ENCODE assay signal across 26 cellular contexts in the genomic region with DNA sequence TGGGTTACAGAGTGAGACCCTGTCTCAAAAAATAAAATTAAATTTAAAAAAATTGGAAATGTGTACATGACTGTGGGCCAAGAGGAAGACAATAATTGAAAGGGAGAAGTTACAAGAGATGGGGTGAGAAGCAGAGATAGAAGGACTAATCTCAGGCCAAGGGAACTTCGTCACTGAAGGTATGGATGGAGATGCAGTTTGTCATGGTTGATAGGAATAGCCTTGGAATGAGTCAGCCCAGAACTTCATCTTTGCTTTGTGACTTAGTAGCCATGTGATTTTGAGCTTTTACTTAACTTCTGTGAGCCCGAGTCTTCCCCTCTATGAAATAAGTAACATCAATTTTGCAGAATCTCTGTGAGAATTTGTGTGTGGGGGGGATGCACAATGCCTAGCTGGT.
"Had no signal": no experiment of that assay in that cellular context is flagged by ENCODE, and none has a peak within 500 bp of the region (broad histone marks: within the 10 kb centered on the region; RNA-seq: fewer than 3 reads in every experiment).

No MANE protein-coding gene starts in this region.

- H3K27me3 ChIP-seq: breast epithelium, esophagus muscularis mucosa, tibial artery, upper lobe of right lung had no signal

- H3K9me3 ChIP-seq: breast epithelium, esophagus muscularis mucosa, left ventricle myocardium inferior, suprapubic skin, tibial artery, upper lobe of right lung had no signal

- ATAC-seq: foreskin keratinocyte; natural killer cell; right cardiac atrium; stimulated activated naive B cell treated with anti-CD40 and anti-IgM and Interleukin-4, amounts not matched to agents 10 μg/mL and 1 μg/mL and 100 μg/mL, for 72 hours; upper lobe of right lung had no signal

- H3K27ac ChIP-seq: breast epithelium, esophagus muscularis mucosa, foreskin keratinocyte, hepatocyte, left ventricle myocardium inferior, suprapubic skin, tibial artery, upper lobe of right lung, VCaP had no signal

- H3K4me2 ChIP-seq: hepatocyte had no signal

- H3K4me3 ChIP-seq: breast epithelium, esophagus muscularis mucosa, hepatocyte, left ventricle myocardium inferior, lung, suprapubic skin, tibial artery, upper lobe of right lung had no signal

- H3K79me2 ChIP-seq: hepatocyte had no signal

- H3K36me3 ChIP-seq: breast epithelium, esophagus muscularis mucosa, left ventricle myocardium inferior, suprapubic skin, tibial artery, upper lobe of right lung had no signal

- H3K4me1 ChIP-seq: breast epithelium, foreskin keratinocyte had no signal

- DNase-seq: activated CD4-positive, alpha-beta T cell treated with anti-CD3 and anti-CD28 coated beads for 48 hours; activated CD4-positive, alpha-beta T cell treated with anti-CD3 and anti-CD28 coated beads, Interleukin-2, amount 50 U/mL, for 48 hours; activated CD8-positive, alpha-beta memory T cell treated with anti-CD3 and anti-CD28 coated beads for 24 hours; activated effector memory CD4-positive, alpha-beta T cell treated with anti-CD3 and anti-CD28 coated beads, Interleukin-2, amount 50 U/mL, for 16 hours; activated naive CD4-positive, alpha-beta T cell treated with anti-CD3 and anti-CD28 coated beads for 36 hours; activated naive CD8-positive, alpha-beta T cell treated with anti-CD3 and anti-CD28 coated beads for 36 hours; amniotic stem cell; central memory CD4-positive, alpha-beta T cell; endodermal cell; foreskin keratinocyte; islet precursor cell; left ventricle myocardium inferior; mesendoderm; natural killer cell; right cardiac atrium; stimulated activated CD4-positive, alpha-beta T cell treated with anti-CD3 and anti-CD28 coated beads, Interleukin-15, amount 100 ng/mL, for 24 hours; stimulated activated CD4-positive, alpha-beta T cell treated with anti-CD3 and anti-CD28 coated beads, Interleukin-2, amount 100 ng/mL, for 24 hours; stimulated activated naive B cell treated with anti-CD40 and anti-IgM and Interleukin-4, amounts not matched to agents 10 μg/mL and 1 μg/mL and 100 μg/mL, for 72 hours; tibial artery; upper lobe of right lung had no signal

- H2AFZ ChIP-seq: hepatocyte had no signal
